ENCODE assay signal across 8 cellular contexts in the genomic region with DNA sequence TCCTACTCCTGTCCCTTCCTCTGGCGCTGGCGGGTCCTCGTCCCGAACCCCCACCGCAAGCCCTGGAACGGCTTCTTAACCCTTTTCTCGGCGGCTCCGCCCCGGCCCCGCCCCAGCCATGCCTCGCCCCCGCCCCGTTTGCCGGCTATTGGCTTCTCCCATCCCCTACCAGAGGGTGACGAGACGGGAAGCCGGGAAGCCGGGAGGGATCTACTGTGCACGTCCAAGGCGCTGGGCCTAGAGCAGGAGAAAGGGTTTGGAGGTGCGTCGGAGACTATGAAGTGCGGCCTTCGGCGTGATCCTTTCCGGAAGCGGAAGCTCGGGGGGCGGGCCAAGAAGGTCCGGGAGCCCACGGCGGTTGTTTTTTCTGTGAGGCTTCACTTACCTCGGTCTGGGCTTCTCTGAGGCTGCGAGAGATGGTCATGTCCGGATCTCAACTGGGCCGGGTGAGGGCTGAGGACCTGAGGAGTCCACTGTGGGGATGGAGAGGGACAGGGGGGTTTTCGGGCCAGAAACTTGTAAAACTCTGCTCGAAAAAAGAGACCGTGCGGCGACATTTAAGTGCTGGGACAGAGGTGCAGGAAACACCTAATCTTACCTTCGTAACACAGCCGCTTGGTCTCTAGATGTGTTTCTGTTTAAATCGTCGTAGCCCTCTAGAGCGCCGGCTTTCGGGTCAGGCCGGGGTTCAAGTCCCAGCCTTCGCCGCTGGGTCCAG. TPM values are rescaled to one million over a fixed set of nuclear protein-coding genes. Genes with fewer than 3 reads are reported as not detected.
DNase-seq lines count a peak whose midpoint lies in the region; ATAC-seq and TF ChIP-seq lines count a peak whose summit lies in the region.

No MANE protein-coding gene starts in this region.

- peaks cover 0 to 5% (median 2%) of the 10 kb centered on the region in 4 donors for H3K4me1 ChIP-seq in right lobe of liver

- WGBS in right lobe of liver (ENCODE audit: insufficient coverage, low coverage, low lambda C conversion rate, missing lambda C conversion rate), result 2% methylated on average over 41 of the region's 52 CpGs

- H3K36me3 Mint-ChIP-seq in activated CD4-positive, alpha-beta T cell treated with anti-CD3 and anti-CD28 coated beads, Interleukin-2, amount 10 ng/mL, durations not matched to agents 7 days and 5 days (ENCODE audit: low read depth), result peaks cover 4% of the 10 kb centered on the region

- H3K27me3 ChIP-seq in dorsolateral prefrontal cortex, result peaks cover 0 to 3% (median 0%) of the 10 kb centered on the region in 45 donors
- no peaks in the 10 kb centered on the region for H3K27me3 ChIP-seq in right lobe of liver

- H3K36me3 ChIP-seq in right lobe of liver, result no peaks in the 10 kb centered on the region

- DNase-seq in NCI-H226, result peak; percentile 72
- DNase-seq in activated CD4-positive, alpha-beta T cell treated with anti-CD3 and anti-CD28 coated beads, Interleukin-2, amount 10 ng/mL, durations not matched to agents 7 days and 5 days, result peak; percentile 82
- peak in 9 of 10 donors; percentile 44 to 92 (median 83) for DNase-seq in dorsolateral prefrontal cortex
- DNase-seq in right lobe of liver, result peak; percentile 79 to 89 (median 88)
- peak; percentile 59 to 69 for DNase-seq in stimulated activated CD4-positive, alpha-beta T cell treated with anti-CD3 and anti-CD28 coated beads, Interleukin-4, amount 100 ng/mL, for 48 hours (ENCODE audit: low read depth in 2 of 2)
- DNase-seq in mesenteric fat pad (ENCODE audit: low spot score), result no peak

- H3K27ac Mint-ChIP-seq in activated CD4-positive, alpha-beta T cell treated with anti-CD3 and anti-CD28 coated beads, Interleukin-2, amount 10 ng/mL, durations not matched to agents 7 days and 5 days, result peak overlapping the region; percentile 97

- POLR2A ChIA-PET in activated CD4-positive, alpha-beta T cell treated with anti-CD3 and anti-CD28 coated beads, Interleukin-2, amount 10 ng/mL, durations not matched to agents 7 days and 5 days (lab: Charles Lee), result interaction anchor here (0.6 kb wide), 1 partner anchor 1726 kb away, joined by 3 read pairs; no protein-coding TSS in a partner anchor

- intact Hi-C loops in dorsolateral prefrontal cortex (cut with DNase I) (no loop called here), right lobe of liver (cut with DNase I) (no loop called here)

- peak overlapping the region; percentile 88 for H3K4me3 Mint-ChIP-seq in activated CD4-positive, alpha-beta T cell treated with anti-CD3 and anti-CD28 coated beads, Interleukin-2, amount 10 ng/mL, durations not matched to agents 7 days and 5 days

- H3K9me3 ChIP-seq in right lobe of liver, result no peaks in the 10 kb centered on the region

- no peaks in the 10 kb centered on the region for H3K27me3 Mint-ChIP-seq in activated CD4-positive, alpha-beta T cell treated with anti-CD3 and anti-CD28 coated beads, Interleukin-2, amount 10 ng/mL, durations not matched to agents 7 days and 5 days

- ATAC-seq in HG02885 (IDR thresholded peaks at IDR 0.05; ENCODE audit: poor library complexity, unreplicated experiment) (peak; percentile 93), right lobe of liver (peak; percentile 94 to 99 (median 98))

- peaks cover 4% of the 10 kb centered on the region for H3K9me3 Mint-ChIP-seq in activated CD4-positive, alpha-beta T cell treated with anti-CD3 and anti-CD28 coated beads, Interleukin-2, amount 10 ng/mL, durations not matched to agents 7 days and 5 days

- peak overlapping the region in 40 of 59 donors; percentile 1 to 89 (median 58) for H3K27ac ChIP-seq in dorsolateral prefrontal cortex
- H3K27ac ChIP-seq in right lobe of liver, result peak overlapping the region in 2 of 3 donors; percentile 16 to 47

- TF ChIP-seq CTCF in dorsolateral prefrontal cortex (IDR thresholded peaks at IDR 0.05 in 54 of 56, conservative IDR thresholded peaks at IDR 0.05 in 2 of 56; ENCODE audit: low read depth in 1 of 56, partially characterized antibody in 56 of 56), result peak in 3 of 56 donors; percentile 5 to 17 (median 17)
- TF ChIP-seq CTCF in right lobe of liver (IDR thresholded peaks at IDR 0.05), result no peak

- H3K4me3 ChIP-seq in dorsolateral prefrontal cortex, result peak overlapping the region in 58 of 59 donors; percentile 16 to 87 (median 66)
- peak overlapping the region; percentile 51 to 72 (median 57) for H3K4me3 ChIP-seq in right lobe of liver

- peaks cover 23% of the 10 kb centered on the region for H3K4me1 Mint-ChIP-seq in activated CD4-positive, alpha-beta T cell treated with anti-CD3 and anti-CD28 coated beads, Interleukin-2, amount 10 ng/mL, durations not matched to agents 7 days and 5 days

- CTCF ChIA-PET in activated CD4-positive, alpha-beta T cell treated with anti-CD3 and anti-CD28 coated beads, Interleukin-2, amount 10 ng/mL, durations not matched to agents 7 days and 5 days (lab: Charles Lee), result interaction anchor here (0.7 to 2.5 kb wide), 3 partner anchors 15 to 90 kb away, joined by 3 to 5 read pairs (median 3); no protein-coding TSS in a partner anchor

- TF ChIP-seq POLR2A in GM10847 (IDR thresholded peaks at IDR 0.05; ENCODE audit: extremely low read depth, insufficient read length), result peak; percentile 26
- peak; percentile 36 for TF ChIP-seq POLR2A in right lobe of liver (IDR thresholded peaks at IDR 0.05)

RNA-seq across cellular contexts. Expression of a gene that starts 21.4 kb away (rescaled TPM):
- not detected for total RNA-seq in activated CD4-positive, alpha-beta T cell treated with anti-CD3 and anti-CD28 coated beads, Interleukin-2, amount 10 ng/mL, durations not matched to agents 7 days and 5 days
- total RNA-seq in dorsolateral prefrontal cortex (1 to 10 TPM in 90 of 120 experiments, under 1 TPM in 25, not detected in 5; 0.26 to 7.3 (median 1.7) TPM), right lobe of liver (1 to 10 TPM in 1 of 6 experiments, under 1 TPM in 4, not detected in 1; 0.46 to 2.0 (median 0.60) TPM), mesenteric fat pad (not detected)
